Comparison of ENCODE assay signal across 18 cellular contexts in genomic region chr10:42980553-42981357, GRCh38.
A peak's percentile ranks its signal among the peaks of the same experiment; 100 is the strongest.
DNase-seq lines count a peak whose midpoint lies in the region; ATAC-seq lines count a peak whose summit lies in the region.
"Had no signal": no experiment of that assay in that cellular context is flagged by ENCODE, and none has a peak within 500 bp of the region (broad histone marks: within the 10 kb centered on the region; RNA-seq: fewer than 3 reads in every experiment).

No MANE protein-coding gene starts in this region.

- H3K27ac Mint-ChIP-seq in activated CD4-positive, alpha-beta T cell treated with anti-CD3 and anti-CD28 coated beads, Interleukin-2, amount 10 ng/mL, durations not matched to agents 24 days and 14 days = no peak overlapping the region
- H3K27ac Mint-ChIP-seq: activated CD4-positive, alpha-beta T cell treated with anti-CD3 and anti-CD28 coated beads, Interleukin-2, amount 10 ng/mL, durations not matched to agents 7 days and 5 days had no signal

- DNase-seq in activated CD4-positive, alpha-beta T cell treated with anti-CD3 and anti-CD28 coated beads for 1 hour = peak; percentile 5
- DNase-seq in activated CD4-positive, alpha-beta T cell treated with anti-CD3 and anti-CD28 coated beads, Interleukin-2, amount 10 ng/mL, durations not matched to agents 24 days and 14 days = no peak
- DNase-seq in activated CD8-positive, alpha-beta memory T cell treated with anti-CD3 and anti-CD28 coated beads for 24 hours = peak; percentile 33
- peak; percentile 39 for DNase-seq in islet precursor cell
- DNase-seq in posterior vena cava (ENCODE audit: low spot score) = peak; percentile 55
- no peak for DNase-seq in NCI-H1048 (lab: John Stamatoyannopoulos, UW)
- DNase-seq: activated CD4-positive, alpha-beta T cell treated with anti-CD3 and anti-CD28 coated beads, Interleukin-2, amount 10 ng/mL, durations not matched to agents 7 days and 5 days; AML-193; brain microvascular endothelial cell; DMS79; GOT3; MM.1S; NCI-H187; NCI-H69; stimulated activated CD4-positive, alpha-beta T cell treated with anti-CD3 and anti-CD28 coated beads, Interleukin-2, amount 100 ng/mL, for 48 hours had no signal

- no peak for ATAC-seq in HG03175 (IDR thresholded peaks at IDR 0.05; ENCODE audit: unreplicated experiment)
- no peak for ATAC-seq in GM19328 (IDR thresholded peaks at IDR 0.05; ENCODE audit: unreplicated experiment)
- ATAC-seq: GM12878 had no signal

- no peaks in the 10 kb centered on the region for H3K36me3 Mint-ChIP-seq in activated CD4-positive, alpha-beta T cell treated with anti-CD3 and anti-CD28 coated beads, Interleukin-2, amount 10 ng/mL, durations not matched to agents 24 days and 14 days (ENCODE audit: low read depth)

- H3K27me3 Mint-ChIP-seq in activated CD4-positive, alpha-beta T cell treated with anti-CD3 and anti-CD28 coated beads, Interleukin-2, amount 10 ng/mL, durations not matched to agents 24 days and 14 days = no peaks in the 10 kb centered on the region
- H3K27me3 Mint-ChIP-seq: activated CD4-positive, alpha-beta T cell treated with anti-CD3 and anti-CD28 coated beads, Interleukin-2, amount 10 ng/mL, durations not matched to agents 7 days and 5 days had no signal

- peaks cover 1% of the 10 kb centered on the region for H3K4me1 Mint-ChIP-seq in activated CD4-positive, alpha-beta T cell treated with anti-CD3 and anti-CD28 coated beads, Interleukin-2, amount 10 ng/mL, durations not matched to agents 24 days and 14 days

- intact Hi-C loops in activated CD4-positive, alpha-beta T cell treated with anti-CD3 and anti-CD28 coated beads, Interleukin-2, amount 10 ng/mL, durations not matched to agents 24 days and 14 days (cut with micrococcal nuclease) = no loop called here
- intact Hi-C loops in posterior vena cava (cut with DNase I) = no loop called here

- H3K4me3 Mint-ChIP-seq in activated CD4-positive, alpha-beta T cell treated with anti-CD3 and anti-CD28 coated beads, Interleukin-2, amount 10 ng/mL, durations not matched to agents 24 days and 14 days = no peak overlapping the region
- H3K4me3 Mint-ChIP-seq: activated CD4-positive, alpha-beta T cell treated with anti-CD3 and anti-CD28 coated beads, Interleukin-2, amount 10 ng/mL, durations not matched to agents 7 days and 5 days had no signal

- H3K9me3 Mint-ChIP-seq in activated CD4-positive, alpha-beta T cell treated with anti-CD3 and anti-CD28 coated beads, Interleukin-2, amount 10 ng/mL, durations not matched to agents 24 days and 14 days = no peaks in the 10 kb centered on the region
- H3K9me3 Mint-ChIP-seq: activated CD4-positive, alpha-beta T cell treated with anti-CD3 and anti-CD28 coated beads, Interleukin-2, amount 10 ng/mL, durations not matched to agents 7 days and 5 days had no signal

Comparison
In these comparisons a context has a peak if more than half of its experiments do, and no peak if none do; other contexts are left out.
1. DNase-seq: peak in activated CD4-positive, alpha-beta T cell treated with anti-CD3 and anti-CD28 coated beads for 1 hour (single experiment), activated CD8-positive, alpha-beta memory T cell treated with anti-CD3 and anti-CD28 coated beads for 24 hours (single experiment), islet precursor cell (single experiment) and posterior vena cava (single experiment); none in activated CD4-positive, alpha-beta T cell treated with anti-CD3 and anti-CD28 coated beads, Interleukin-2, amount 10 ng/mL, durations not matched to agents 24 days and 14 days (single experiment) and NCI-H1048 (single experiment).